Comparison of ENCODE assay signal across 8 cellular contexts in genomic region chr7:135169936-135170222, GRCh38. TPM values are rescaled to one million over a fixed set of nuclear protein-coding genes. Genes with fewer than 3 reads are reported as not detected.
DNase-seq lines count a peak whose midpoint lies in the region; ATAC-seq and TF ChIP-seq lines count a peak whose summit lies in the region.

No MANE protein-coding gene starts in this region.

- TF ChIP-seq CTCF in brain microvascular endothelial cell (IDR thresholded peaks at IDR 0.05; ENCODE audit: low read depth, low read length, missing control alignments) (no peak), mesothelial cell of epicardium (IDR thresholded peaks at IDR 0.05; ENCODE audit: unreplicated experiment) (no peak)

- no peaks in the 10 kb centered on the region for H3K27me3 ChIP-seq in brain microvascular endothelial cell (replicated peaks)

- peak overlapping the region; percentile 83 for H3K27ac ChIP-seq in brain microvascular endothelial cell

- peaks cover 25% of the 10 kb centered on the region for H3K36me3 ChIP-seq in brain microvascular endothelial cell (replicated peaks)

- peak overlapping the region; percentile 67 for H3K4me3 ChIP-seq in Jurkat, Clone E6-1 (ENCODE audit: low read length)
- peak overlapping the region; percentile 79 for H3K4me3 ChIP-seq in brain microvascular endothelial cell (ENCODE audit: low read depth, low read length)

- ATAC-seq in GM18519 (IDR thresholded peaks at IDR 0.05; ENCODE audit: low FRiP score, unreplicated experiment) (peak; percentile 13), HG03520 (IDR thresholded peaks at IDR 0.05; ENCODE audit: unreplicated experiment) (no peak), GM21381 (IDR thresholded peaks at IDR 0.05; ENCODE audit: unreplicated experiment) (no peak), HG03354 (IDR thresholded peaks at IDR 0.05; ENCODE audit: poor library complexity, severe bottlenecking, unreplicated experiment) (no peak)

- no peaks in the 10 kb centered on the region for H3K27me3 Mint-ChIP-seq in mesothelial cell of epicardium (ENCODE audit: low read depth)

- in situ Hi-C loops in brain microvascular endothelial cell (cut with HindIII; ENCODE audit: low pct_ligation_motif_present, low sequenced_read_pairs), result loop anchor here (25.0 kb wide), 1 partner anchor 183 kb away; the partner anchor contains the start of gene AGBL3

- no peaks in the 10 kb centered on the region for H3K9me3 Mint-ChIP-seq in mesothelial cell of epicardium

- H3K4me3 Mint-ChIP-seq in mesothelial cell of epicardium, result peak overlapping the region; percentile 90

- peak overlapping the region; percentile 95 for H3K27ac Mint-ChIP-seq in mesothelial cell of epicardium

- H3K4me1 Mint-ChIP-seq in mesothelial cell of epicardium, result peaks cover 40% of the 10 kb centered on the region

- peak; percentile 14 for DNase-seq in Jurkat, Clone E6-1 (ENCODE audit: low read depth, low spot score)
- DNase-seq in brain microvascular endothelial cell (no peak), mesothelial cell of epicardium (ENCODE audit: low spot score in 2 of 2, unreplicated experiment in 2 of 2) (no peak), pons (ENCODE audit: low spot score) (no peak)

- H3K36me3 Mint-ChIP-seq in mesothelial cell of epicardium, result peaks cover 19% of the 10 kb centered on the region

RNA-seq across cellular contexts. Expression of gene CYREN, which starts 0.6 kb away (rescaled TPM):
- polyA plus RNA-seq in Jurkat, Clone E6-1 (2012; ENCODE audit: insufficient read depth, insufficient read length), result 56.7 TPM
- 44.4 to 46.7 TPM (median 44.8 TPM) in 3 replicates for total RNA-seq in mesothelial cell of epicardium

RNA-seq across cellular contexts. Expression of gene TMEM140, which starts 22.0 kb away (rescaled TPM):
- 6.0 TPM for polyA plus RNA-seq in Jurkat, Clone E6-1 (2012; ENCODE audit: insufficient read depth, insufficient read length)
- total RNA-seq in mesothelial cell of epicardium, result 0.14 to 0.40 TPM in 2 of 3 replicates, not detected in the other

RNA-seq across cellular contexts. Expression of gene WDR91, which starts 41.4 kb away (rescaled TPM):
- polyA plus RNA-seq in Jurkat, Clone E6-1 (2012; ENCODE audit: insufficient read depth, insufficient read length), result 16.3 TPM
- total RNA-seq in mesothelial cell of epicardium, result 15.0 to 17.4 TPM (median 16.5 TPM) in 3 replicates
